In genomic region chr2:97995734-97996624, GRCh38 we compare ENCODE assay signal across 1 cellular context.
TF ChIP-seq lines count a peak whose summit lies in the region.

TSS of gene TMEM131 (minus strand) at chr2:97995948. CDS start at chr2:97995662, 286 bp downstream.

TF ChIP-seq in WTC11, 78 proteins besides CTCF, POLR2A, EP300 and RAD21 (continued from another document):
- 0 out of 2 replicates have a peak, but pooled peaks have one; percentile 33 for TF ChIP-seq HMGXB4 (CRISPR knock-in tag; IDR thresholded peaks at IDR 0.05)
- TF ChIP-seq TCF7 (CRISPR knock-in tag; IDR thresholded peaks at IDR 0.05; ENCODE audit: low read depth): no peak
- TF ChIP-seq JUN (CRISPR knock-in tag; IDR thresholded peaks at IDR 0.05): peak; percentile 3; the same call in 1 of the 2 replicates
- TF ChIP-seq CREM (CRISPR knock-in tag; IDR thresholded peaks at IDR 0.05): peak; percentile 42
- TF ChIP-seq SP1 (CRISPR knock-in tag; conservative IDR thresholded peaks at IDR 0.05): peak; percentile 100
- peak; percentile 3; the same call in 1 of the 2 replicates for TF ChIP-seq KAT7 (CRISPR knock-in tag; IDR thresholded peaks at IDR 0.05; ENCODE audit: borderline replicate concordance)
- TF ChIP-seq USF2 (CRISPR knock-in tag; IDR thresholded peaks at IDR 0.05): peak; percentile 99
